8 cellular contexts compared by ENCODE assay signal in the genomic region with DNA sequence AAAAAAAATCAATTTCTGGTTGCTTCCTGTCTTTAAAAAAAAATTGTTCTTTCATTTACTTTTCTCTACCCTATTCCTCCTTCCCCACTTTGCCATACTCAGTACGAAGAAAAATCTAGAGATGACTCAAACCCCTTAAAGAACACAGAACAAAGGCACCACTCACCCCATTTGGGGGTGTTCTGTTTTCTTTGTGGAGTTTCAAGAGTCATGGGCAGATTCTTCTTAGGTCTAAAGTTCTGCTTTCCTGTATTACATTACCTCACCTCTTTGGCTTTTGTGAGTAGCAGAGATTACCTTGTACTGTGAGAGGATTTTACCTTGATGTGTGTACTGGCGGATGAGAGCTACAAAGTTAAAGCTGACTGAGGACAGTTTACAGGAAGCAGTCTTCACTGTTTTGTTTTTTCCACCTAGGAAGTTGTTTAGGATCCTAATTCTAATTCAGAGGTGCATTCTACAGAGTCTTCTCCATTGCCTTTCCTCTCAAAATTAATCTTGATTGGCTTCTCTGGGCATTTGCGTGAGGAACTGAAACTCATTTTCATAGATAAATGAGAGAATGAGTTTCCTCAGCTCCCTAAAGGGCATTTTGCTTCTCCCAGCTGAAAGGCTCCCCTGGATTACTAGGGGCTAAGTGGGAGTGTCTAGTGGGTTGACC.
DNase-seq lines count a peak whose midpoint lies in the region; ATAC-seq and TF ChIP-seq lines count a peak whose summit lies in the region.

No MANE protein-coding gene starts in this region.

- H3K4me2 ChIP-seq in OCI-LY3 (ENCODE audit: low read length) = peak overlapping the region; percentile 2; the same call in 1 of the 2 replicates

- H3K27me3 ChIP-seq in OCI-LY3 (ENCODE audit: low read depth, low read length) (no peaks in the 10 kb centered on the region), mucosa of rectum (ENCODE audit: control insufficient read depth in 2 of 2, insufficient read depth in 2 of 2, low read length in 2 of 2) (no peaks in the 10 kb centered on the region)

- H4K20me1 ChIP-seq in OCI-LY3 (ENCODE audit: insufficient read depth, low read length) = peaks cover 3% of the 10 kb centered on the region; the same call in 1 of the 2 replicates

- H3K36me3 ChIP-seq in OCI-LY3 (replicated peaks; ENCODE audit: low read depth, low read length) (peaks cover 29% of the 10 kb centered on the region), mucosa of rectum (ENCODE audit: control insufficient read depth in 2 of 2, insufficient read depth in 2 of 2, low read length in 2 of 2) (peaks cover 0 to 3% of the 10 kb centered on the region in 2 donors)

- peaks cover 33% of the 10 kb centered on the region for H3K79me2 ChIP-seq in OCI-LY3 (ENCODE audit: low read length)

- H3K9ac ChIP-seq in OCI-LY3 (ENCODE audit: low read length) (no peak overlapping the region), mucosa of rectum (ENCODE audit: low read depth in 1 of 2, low read length in 2 of 2) (peak overlapping the region; percentile 35 to 38)

- H3K4me1 ChIP-seq in OCI-LY3 (ENCODE audit: low read length) = peaks cover 21% of the 10 kb centered on the region
- peaks cover 11 to 22% of the 10 kb centered on the region in 2 donors for H3K4me1 ChIP-seq in mucosa of rectum (ENCODE audit: control insufficient read depth in 2 of 2, insufficient read depth in 2 of 2, low read length in 2 of 2)

- H3K4me3 ChIP-seq in OCI-LY3 (ENCODE audit: low read length) (no peak overlapping the region), mucosa of rectum (ENCODE audit: low read length in 2 of 2) (peak overlapping the region in 1 of 2 donors; percentile 20)

- H2AFZ ChIP-seq in OCI-LY3 (ENCODE audit: low read depth, low read length) = no peak overlapping the region

- ATAC-seq in GM18868 (IDR thresholded peaks at IDR 0.05; ENCODE audit: unreplicated experiment) = peak; percentile 92
- ATAC-seq in HG02610 (IDR thresholded peaks at IDR 0.05; ENCODE audit: unreplicated experiment) = peak; percentile 88

- H3K27ac ChIP-seq in OCI-LY3 (ENCODE audit: low read length) = peak overlapping the region; percentile 65
- H3K27ac ChIP-seq in mucosa of rectum (ENCODE audit: low read depth in 2 of 2, low read length in 2 of 2) = peak overlapping the region; percentile 76 to 85

- TF ChIP-seq CTCF in OCI-LY3 (IDR thresholded peaks at IDR 0.05; ENCODE audit: low read depth, low read length) = no peak

- DNase-seq in iPS-NIHi7 (ENCODE audit: extremely low spot score) = no peak
- DNase-seq in germinal center (ENCODE audit: low spot score) = no peak
- no peak for DNase-seq in SKM-1 (lab: John Stamatoyannopoulos, UW; ENCODE audit: unreplicated experiment)
- no peak for DNase-seq in activated CD4-positive, alpha-beta T cell treated with anti-CD3 and anti-CD28 coated beads, Interleukin-2, amount 50 U/mL, for 4 hours

- H3K9me3 ChIP-seq in OCI-LY3 (ENCODE audit: insufficient read depth, low read length) = peaks cover 8% of the 10 kb centered on the region; the same call in 1 of the 2 replicates
- no peaks in the 10 kb centered on the region for H3K9me3 ChIP-seq in mucosa of rectum (ENCODE audit: control insufficient read depth in 2 of 2, low read length in 2 of 2)
